Comparison of ENCODE assay signal across 8 cellular contexts in genomic region chr19:40800339-40800996, GRCh38. TPM values are rescaled to one million over a fixed set of nuclear protein-coding genes. Genes with fewer than 3 reads are reported as not detected.
DNase-seq lines count a peak whose midpoint lies in the region; ATAC-seq and TF ChIP-seq lines count a peak whose summit lies in the region.

No MANE protein-coding gene starts in this region.

- H3K9me3 ChIP-seq in DND-41 (ENCODE audit: insufficient read depth, low read length, severe bottlenecking), result no peaks in the 10 kb centered on the region
- H3K9me3 ChIP-seq in SU-DHL-6 (ENCODE audit: insufficient read depth, low read length), result no peaks in the 10 kb centered on the region
- H3K9me3 ChIP-seq in esophagus (ENCODE audit: control insufficient read depth in 2 of 2, insufficient read depth in 1 of 2, low read depth in 1 of 2, low read length in 1 of 2), result no peaks in the 10 kb centered on the region
- peaks cover 2% of the 10 kb centered on the region for H3K9me3 ChIP-seq in trophoblast cell (ENCODE audit: insufficient read depth, low read depth, low read length)

- no peak overlapping the region for H3K18ac ChIP-seq in trophoblast cell (ENCODE audit: low read length)

- H3F3A ChIP-seq in SU-DHL-6 (ENCODE audit: insufficient read depth), result peaks cover 15% of the 10 kb centered on the region

- no peaks in the 10 kb centered on the region for H3K9me2 ChIP-seq in SU-DHL-6 (replicated peaks; ENCODE audit: insufficient read depth, low read length)

- H2AFZ ChIP-seq in DND-41 (ENCODE audit: low read depth, low read length), result no peak overlapping the region
- no peak overlapping the region for H2AFZ ChIP-seq in SU-DHL-6 (ENCODE audit: low read depth, low read length, severe bottlenecking)
- peak overlapping the region; percentile 11 for H2AFZ ChIP-seq in trophoblast cell (ENCODE audit: insufficient read depth, low read length, poor library complexity)

- no peak overlapping the region for H4K12ac ChIP-seq in trophoblast cell (ENCODE audit: low read depth, low read length)

- H2BK5ac ChIP-seq in trophoblast cell (ENCODE audit: low read depth, low read length, poor library complexity), result no peak overlapping the region

- H3K4me2 ChIP-seq in DND-41 (ENCODE audit: insufficient read depth, low read length) (peak overlapping the region; percentile 70), SU-DHL-6 (ENCODE audit: low read depth, low read length, poor library complexity, severe bottlenecking) (peak overlapping the region; percentile 83), trophoblast cell (ENCODE audit: low read length) (peak overlapping the region; percentile 83)

- no peak overlapping the region for H4K8ac ChIP-seq in trophoblast cell (ENCODE audit: low read depth, low read length)

- H4K20me1 ChIP-seq in DND-41 (ENCODE audit: insufficient read depth, low read length) (peaks cover 56% of the 10 kb centered on the region), SU-DHL-6 (ENCODE audit: low read depth, low read length) (no peaks in the 10 kb centered on the region)

- H3K9ac ChIP-seq in DND-41 (ENCODE audit: low read depth, low read length) (peak overlapping the region; percentile 92), SU-DHL-6 (ENCODE audit: low read length) (peak overlapping the region; percentile 95), trophoblast cell (ENCODE audit: low read length) (peak overlapping the region; percentile 57)

- no peak overlapping the region for H4K91ac ChIP-seq in trophoblast cell (ENCODE audit: low read depth, low read length)

- H3K4me1 ChIP-seq in DND-41 (ENCODE audit: insufficient read depth, low read length) (peaks cover 64% of the 10 kb centered on the region), esophagus (ENCODE audit: control insufficient read depth in 2 of 2, insufficient read depth in 2 of 2, low read length in 1 of 2) (peaks cover 20 to 47% of the 10 kb centered on the region in 2 donors), trophoblast cell (ENCODE audit: control insufficient read depth in 1 of 2, insufficient read depth in 2 of 2, low read length in 2 of 2) (peaks cover 31 to 44% of the 10 kb centered on the region in 2 experiments)

- H3K4ac ChIP-seq in trophoblast cell (ENCODE audit: low read depth, low read length), result peak overlapping the region; percentile 82

- H2BK120ac ChIP-seq in trophoblast cell (ENCODE audit: insufficient read depth, low read length, poor library complexity), result no peak overlapping the region

- no peak overlapping the region for H2BK12ac ChIP-seq in trophoblast cell (ENCODE audit: low read length)

- no peak overlapping the region for H3K23ac ChIP-seq in trophoblast cell (ENCODE audit: low read length)

- no peak overlapping the region for H3K14ac ChIP-seq in trophoblast cell (ENCODE audit: low read length)

- TF ChIP-seq CTCF in DND-41 (IDR thresholded peaks at IDR 0.05; ENCODE audit: borderline replicate concordance, extremely low read depth, low read length, poor library complexity, severe bottlenecking), result no peak
- TF ChIP-seq CTCF in SU-DHL-6 (IDR thresholded peaks at IDR 0.05; ENCODE audit: insufficient read depth, low read length, poor library complexity, severe bottlenecking), result no peak

- 51 to 56% methylated on average over 24 to 27 of the region's 27 CpGs for WGBS in esophagus, 2 donors
- no CpG with 5 or more reads among the region's 27 CpGs for WGBS in trophoblast cell (ENCODE audit: extremely low coverage, insufficient coverage, insufficient read length)

- H3K4me3 ChIP-seq in DND-41 (ENCODE audit: low read depth in 1 of 2, low read length in 2 of 2), result peak overlapping the region; percentile 79 to 92; a peak in 3 of 4 replicates
- H3K4me3 ChIP-seq in SU-DHL-6 (ENCODE audit: insufficient read depth, low read length, poor library complexity, severe bottlenecking), result peak overlapping the region; percentile 93
- peak overlapping the region; percentile 74 to 78 for H3K4me3 ChIP-seq in esophagus (ENCODE audit: low read depth in 1 of 2, low read length in 2 of 2)
- H3K4me3 ChIP-seq in trophoblast cell (ENCODE audit: low read depth, low read length), result peak overlapping the region; percentile 89

- H3K79me1 ChIP-seq in trophoblast cell (ENCODE audit: low read length), result peaks cover 10% of the 10 kb centered on the region

- ATAC-seq in DND-41 (ENCODE audit: insufficient read depth, low read depth), result no peak

- H3K27me3 ChIP-seq in DND-41 (ENCODE audit: insufficient read depth, low read length, poor library complexity) (no peaks in the 10 kb centered on the region), SU-DHL-6 (ENCODE audit: low read length) (no peaks in the 10 kb centered on the region), esophagus (ENCODE audit: control insufficient read depth in 1 of 2, insufficient read depth in 2 of 2, low read length in 2 of 2) (no peaks in the 10 kb centered on the region), trophoblast cell (ENCODE audit: insufficient read depth, low read length) (no peaks in the 10 kb centered on the region)

- peaks cover 52% of the 10 kb centered on the region for H3K36me3 ChIP-seq in DND-41 (ENCODE audit: insufficient read depth, low read length)
- H3K36me3 ChIP-seq in SU-DHL-6 (ENCODE audit: low read length), result no peaks in the 10 kb centered on the region
- H3K36me3 ChIP-seq in esophagus (ENCODE audit: control insufficient read depth in 2 of 2, insufficient read depth in 2 of 2, low read length in 1 of 2), result peaks cover 0 to 24% of the 10 kb centered on the region in 2 donors
- peaks cover 46 to 50% of the 10 kb centered on the region in 2 experiments for H3K36me3 ChIP-seq in trophoblast cell (ENCODE audit: control insufficient read depth in 1 of 2, insufficient read depth in 2 of 2, low read length in 2 of 2)

- peak overlapping the region; percentile 90 for H3K27ac ChIP-seq in DND-41 (ENCODE audit: low read length)
- peak overlapping the region; percentile 73 for H3K27ac ChIP-seq in SU-DHL-6 (ENCODE audit: low read depth, low read length)
- peak overlapping the region; percentile 89 to 94 for H3K27ac ChIP-seq in esophagus (ENCODE audit: low read depth in 2 of 2, low read length in 1 of 2)
- H3K27ac ChIP-seq in trophoblast cell (ENCODE audit: low read depth, low read length), result no peak overlapping the region

- DNase-seq in DND-41, result no peak
- DNase-seq in trophoblast cell, result no peak
- no peak for DNase-seq in NCI-H82 treated with DMSO at 0.1 percent for 48 hours (lab: John Stamatoyannopoulos, UW; ENCODE audit: unreplicated experiment)
- DNase-seq in DMS53 treated with DMSO at 0.1 percent for 48 hours (lab: John Stamatoyannopoulos, UW; ENCODE audit: unreplicated experiment), result no peak
- DNase-seq in activated gamma-delta T cell (lab: John Stamatoyannopoulos, UW), result no peak
- no peak for DNase-seq in NCI-H510A (lab: John Stamatoyannopoulos, UW)

- H2AK5ac ChIP-seq in trophoblast cell (ENCODE audit: low read length), result no peak overlapping the region

- H3K79me2 ChIP-seq in DND-41 (ENCODE audit: insufficient read depth, low read length), result peaks cover 66% of the 10 kb centered on the region
- peaks cover 56% of the 10 kb centered on the region for H3K79me2 ChIP-seq in SU-DHL-6 (ENCODE audit: insufficient read depth, low read length)
- H3K79me2 ChIP-seq in trophoblast cell (ENCODE audit: control insufficient read depth, insufficient read depth, low read length, poor library complexity), result peaks cover 43% of the 10 kb centered on the region

RNA-seq across cellular contexts. Expression of gene EGLN2, which starts 1.5 kb away (rescaled TPM):
- 10 to 100 TPM; 36.3 to 44.7 TPM for polyA plus RNA-seq in esophagus
- 84.0 and 84.3 TPM in 2 replicates for polyA plus RNA-seq in trophoblast cell (2013)

RNA-seq across cellular contexts. Expression of gene RAB4B, which starts 22.4 kb away (rescaled TPM):
- polyA plus RNA-seq in esophagus, result 10 to 100 TPM; 30.9 to 41.8 TPM
- 16.0 and 16.2 TPM in 2 replicates for polyA plus RNA-seq in trophoblast cell (2013)

RNA-seq across cellular contexts. Expression of gene MIA, which starts 25.1 kb away (rescaled TPM):
- polyA plus RNA-seq in esophagus, result 1 to 10 TPM in 1 of 2 donors, under 1 TPM in 1; 0.47 to 1.8 TPM
- polyA plus RNA-seq in trophoblast cell (2013), result 2.0 and 2.1 TPM in 2 replicates

RNA-seq across cellular contexts. Expression of gene SNRPA, which starts 49.5 kb away (rescaled TPM):
- polyA plus RNA-seq in esophagus, result 10 to 100 TPM; 48.9 to 58.1 TPM
- 159 and 164 TPM in 2 replicates for polyA plus RNA-seq in trophoblast cell (2013)

RNA-seq across cellular contexts. Expression of gene CYP2A6, which starts 49.8 kb away (rescaled TPM):
- not detected for polyA plus RNA-seq in esophagus
- not detected in 2 replicates for polyA plus RNA-seq in trophoblast cell (2013)
